ENCODE assay signal across 24 cellular contexts in genomic region chr14:54086780-54087179, GRCh38.
"Had no signal": no experiment of that assay in that cellular context is flagged by ENCODE, and none has a peak within 500 bp of the region (broad histone marks: within the 10 kb centered on the region; RNA-seq: fewer than 3 reads in every experiment).

No MANE protein-coding gene starts in this region.

- H3K27me3 ChIP-seq: gastrocnemius medialis, heart right ventricle, ovary, tibial nerve had no signal

- H3K27me3 Mint-ChIP-seq: activated naive CD8-positive, alpha-beta T cell treated with anti-CD3 and anti-CD28 coated beads for 36 hours; dendritic cell treated with granulocyte-macrophage colony-stimulating factor and Interleukin-4, amounts not matched to agents 40 ng/mL and 50 ng/mL, for 4 days; effector memory CD8-positive, alpha-beta T cell had no signal

- H3K36me3 ChIP-seq: gastrocnemius medialis, heart right ventricle, left ventricle myocardium inferior, ovary, tibial nerve had no signal

- H3K4me3 ChIP-seq: gastrocnemius medialis, heart right ventricle, left ventricle myocardium inferior, ovary, tibial nerve had no signal

- H3K27ac ChIP-seq: gastrocnemius medialis, left ventricle myocardium inferior, ovary had no signal

- H3K36me3 Mint-ChIP-seq: activated naive CD8-positive, alpha-beta T cell treated with anti-CD3 and anti-CD28 coated beads for 36 hours; memory B cell; T-cell had no signal

- H3K4me1 ChIP-seq: gastrocnemius medialis, left ventricle myocardium inferior had no signal

- H3K4me2 ChIP-seq: SK-N-SH had no signal

- H3K9ac ChIP-seq: SK-N-SH had no signal

- FAIRE-seq: islet of Langerhans, small intestine had no signal

- ATAC-seq: activated CD4-positive, CD25-positive, alpha-beta regulatory T cell treated with anti-CD3 and anti-CD28 coated beads, Interleukin-2, amount 50 U/mL, for 24 hours; effector memory CD8-positive, alpha-beta T cell; gastrocnemius medialis; T-cell had no signal

- H3K4me1 Mint-ChIP-seq: activated naive CD8-positive, alpha-beta T cell treated with anti-CD3 and anti-CD28 coated beads for 36 hours; memory B cell; neural crest cell; T-cell had no signal

- H3K9me3 Mint-ChIP-seq: activated naive CD8-positive, alpha-beta T cell treated with anti-CD3 and anti-CD28 coated beads for 36 hours; activated T-helper 1 cell treated with anti-CD3 and anti-CD28 coated beads, Interleukin-12 subunit alpha, Interleukin-12 subunit beta, Interleukin-2, Interleukin-4 antibody, amounts not matched to agents 30 ng/mL and 10 ng/mL and 1 ng/mL, durations not matched to agents 14 hours and 24 hours and 36 hours; memory B cell had no signal

- H3K9me3 ChIP-seq: gastrocnemius medialis, ovary, SK-N-SH had no signal

- DNase-seq: activated naive CD8-positive, alpha-beta T cell treated with anti-CD3 and anti-CD28 coated beads for 36 hours; amygdala; cerebellar nuclear complex; effector memory CD8-positive, alpha-beta T cell; gastrocnemius medialis; heart right ventricle; left ventricle myocardium inferior; ovary; retina; SK-N-SH; small intestine; stimulated activated CD4-positive, alpha-beta T cell treated with anti-CD3 and anti-CD28 coated beads, Interleukin-4, amount 100 ng/mL, for 4 hours; stimulated activated CD8-positive, alpha-beta memory T cell treated with anti-CD3 and anti-CD28 coated beads, Interleukin-4, amount 100 ng/mL, for 48 hours; stimulated activated naive CD4-positive, alpha-beta T cell treated with Interleukin-2 at 50 U/mL for 16 hours; substantia nigra; T-cell; T-helper 9 cell had no signal

- H3K4me3 Mint-ChIP-seq: activated naive CD8-positive, alpha-beta T cell treated with anti-CD3 and anti-CD28 coated beads for 36 hours; activated T-helper 1 cell treated with anti-CD3 and anti-CD28 coated beads, Interleukin-12 subunit alpha, Interleukin-12 subunit beta, Interleukin-2, Interleukin-4 antibody, amounts not matched to agents 30 ng/mL and 10 ng/mL and 1 ng/mL, durations not matched to agents 14 hours and 24 hours and 36 hours; dendritic cell treated with granulocyte-macrophage colony-stimulating factor and Interleukin-4, amounts not matched to agents 40 ng/mL and 50 ng/mL, for 4 days; effector memory CD8-positive, alpha-beta T cell; memory B cell; neural crest cell; T-cell had no signal

- H3K27ac Mint-ChIP-seq: activated naive CD8-positive, alpha-beta T cell treated with anti-CD3 and anti-CD28 coated beads for 36 hours; activated T-helper 1 cell treated with anti-CD3 and anti-CD28 coated beads, Interleukin-12 subunit alpha, Interleukin-12 subunit beta, Interleukin-2, Interleukin-4 antibody, amounts not matched to agents 30 ng/mL and 10 ng/mL and 1 ng/mL, durations not matched to agents 14 hours and 24 hours and 36 hours; dendritic cell treated with granulocyte-macrophage colony-stimulating factor and Interleukin-4, amounts not matched to agents 40 ng/mL and 50 ng/mL, for 4 days; effector memory CD8-positive, alpha-beta T cell; memory B cell; T-cell had no signal
